Comparison of ENCODE assay signal across 18 cellular contexts in the genomic region with DNA sequence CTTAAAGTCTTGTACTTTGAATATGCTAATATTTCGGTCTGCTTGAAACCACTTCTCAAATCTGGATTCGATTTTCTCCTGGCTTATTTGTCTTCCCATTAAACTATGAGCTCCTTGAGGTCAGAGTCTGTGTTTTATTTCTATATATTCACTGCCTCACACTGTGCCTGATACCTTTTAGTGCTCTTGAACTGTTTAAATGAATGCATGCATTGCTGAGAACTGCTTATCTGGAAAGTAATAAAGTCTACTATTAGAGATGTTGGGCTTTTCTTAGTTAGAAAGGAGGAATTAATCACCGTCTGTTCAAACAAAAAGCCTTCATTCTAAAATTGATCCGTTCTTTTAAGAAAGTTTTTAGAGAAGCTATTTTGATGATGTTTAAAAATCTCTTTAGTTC.
"Had no signal": no experiment of that assay in that cellular context is flagged by ENCODE, and none has a peak within 500 bp of the region (broad histone marks: within the 10 kb centered on the region; RNA-seq: fewer than 3 reads in every experiment).

No MANE protein-coding gene starts in this region.

- H3K27ac Mint-ChIP-seq: WTC11 had no signal

- H3K4me1 Mint-ChIP-seq: WTC11 had no signal

- H3K4me3 ChIP-seq: adrenal gland, colonic mucosa, mucosa of descending colon, psoas muscle, right lobe of liver, spleen, stomach, thoracic aorta had no signal

- DNase-seq: activated CD4-positive, alpha-beta T cell treated with anti-CD3 and anti-CD28 coated beads, Interleukin-2, amount 50 U/mL, for 4 hours; activated CD8-positive, alpha-beta memory T cell treated with anti-CD3 and anti-CD28 coated beads, Interleukin-2, amount 50 U/mL, for 48 hours; adrenal gland; colonic mucosa; foreskin keratinocyte; head of caudate nucleus; mucosa of descending colon; occipital lobe; psoas muscle; right lobe of liver; spleen; stimulated activated CD4-positive, alpha-beta T cell treated with anti-CD3 and anti-CD28 coated beads, Interleukin-2, amount 100 ng/mL, for 24 hours; stomach; T-helper 17 cell had no signal

- H3K27me3 Mint-ChIP-seq: natural killer cell treated with Interleukin-12 subunit alpha and Interleukin-12 subunit beta and Interleukin-15 and Interleukin-18, amount 100 ng/mL, for 72 hours; T-helper 17 cell had no signal

- H3K4me3 Mint-ChIP-seq: natural killer cell treated with Interleukin-12 subunit alpha and Interleukin-12 subunit beta and Interleukin-15 and Interleukin-18, amount 100 ng/mL, for 72 hours; T-helper 17 cell; WTC11 had no signal

- H3K9me3 ChIP-seq: adrenal gland, colonic mucosa, mucosa of descending colon, psoas muscle, right lobe of liver, spleen, stomach, thoracic aorta had no signal

- H3K36me3 Mint-ChIP-seq: natural killer cell treated with Interleukin-12 subunit alpha and Interleukin-12 subunit beta and Interleukin-15 and Interleukin-18, amount 100 ng/mL, for 72 hours; WTC11 had no signal

- ATAC-seq: foreskin keratinocyte; mucosa of descending colon; natural killer cell treated with Interleukin-12 subunit alpha and Interleukin-12 subunit beta and Interleukin-15 and Interleukin-18, amount 100 ng/mL, for 72 hours; psoas muscle; right lobe of liver; SK-N-SH treated with all-trans-retinoic acid at 6 μM for 48 hours; T-helper 17 cell; WTC11 had no signal

- H3K36me3 ChIP-seq: adrenal gland, colonic mucosa, right lobe of liver, thoracic aorta had no signal

- H3K27ac ChIP-seq: adrenal gland, colonic mucosa, foreskin keratinocyte, psoas muscle, right lobe of liver, stomach, thoracic aorta had no signal

- H3K9me3 Mint-ChIP-seq: natural killer cell treated with Interleukin-12 subunit alpha and Interleukin-12 subunit beta and Interleukin-15 and Interleukin-18, amount 100 ng/mL, for 72 hours had no signal
